In the genomic region with DNA sequence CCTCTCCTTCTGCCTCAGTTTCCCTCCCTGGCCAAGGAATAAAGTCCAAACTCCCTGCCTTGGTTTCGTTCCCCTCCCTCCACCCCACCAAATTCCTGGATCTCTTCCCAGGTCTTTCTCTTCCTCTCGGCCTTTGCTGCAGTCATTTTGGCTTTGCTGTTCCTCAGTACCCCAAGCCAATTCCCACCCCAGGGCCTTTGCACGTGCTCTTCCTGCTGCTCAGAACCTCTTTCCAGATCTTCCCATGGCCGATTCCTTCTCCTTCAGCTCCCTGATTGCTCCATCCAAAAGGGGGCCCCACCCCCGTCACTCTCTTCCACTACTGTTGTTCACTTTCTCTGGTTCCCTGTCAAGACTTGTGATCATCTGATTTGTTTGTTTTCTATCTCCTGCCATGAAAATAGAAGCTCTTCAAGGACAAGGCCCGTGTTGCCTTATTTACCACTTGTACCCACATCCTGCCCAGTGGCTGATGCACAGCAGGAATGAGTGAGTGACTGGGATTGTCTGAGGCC, we compare ENCODE assay signal across 23 cellular contexts. TPM values are rescaled to one million over a fixed set of nuclear protein-coding genes. Genes with fewer than 3 reads are reported as not detected.
A peak's percentile ranks its signal among the peaks of the same experiment; 100 is the strongest.
DNase-seq lines count a peak whose midpoint lies in the region; ATAC-seq and TF ChIP-seq lines count a peak whose summit lies in the region.
"Had no signal": no experiment of that assay in that cellular context is flagged by ENCODE, and none has a peak within 500 bp of the region (broad histone marks: within the 10 kb centered on the region; RNA-seq: fewer than 3 reads in every experiment).

No MANE protein-coding gene starts in this region.

- DNase-seq in DMS53 (lab: John Stamatoyannopoulos, UW) (peak; percentile 46), DMS53 treated with DMSO at 0.1 percent for 48 hours (lab: John Stamatoyannopoulos, UW; ENCODE audit: unreplicated experiment) (no peak), epithelial cell of proximal tubule (ENCODE audit: low read depth) (no peak), T1000 (lab: John Stamatoyannopoulos, UW) (no peak), foreskin fibroblast (no peak)
- DNase-seq: 8988T; activated CD4-positive, alpha-beta T cell treated with anti-CD3 and anti-CD28 coated beads for 4 hours; amygdala; NCI-H146; NCI-H510A; psoas muscle; SW 1271 had no signal

- H3K27ac ChIP-seq in muscle layer of duodenum (ENCODE audit: low read length), result peak overlapping the region; percentile 40
- H3K27ac ChIP-seq: psoas muscle had no signal

- H3K27me3 ChIP-seq in muscle layer of duodenum (ENCODE audit: low read depth, low read length), result no peaks in the 10 kb centered on the region

- no peak for ATAC-seq in HG03520 (IDR thresholded peaks at IDR 0.05; ENCODE audit: unreplicated experiment)
- no peak for ATAC-seq in GM21529 (IDR thresholded peaks at IDR 0.05; ENCODE audit: unreplicated experiment)
- ATAC-seq: psoas muscle; stimulated activated effector memory CD8-positive, alpha-beta T cell treated with anti-CD3 and anti-CD28 coated beads, Interleukin-12 subunit alpha, Interleukin-12 subunit beta, amount 100 ng/mL, for 72 hours had no signal

- H3K4me3 ChIP-seq in epithelial cell of proximal tubule (ENCODE audit: low read depth, low read length) (peak overlapping the region; percentile 70), muscle layer of duodenum (ENCODE audit: low read depth in 1 of 2, low read length in 2 of 2) (no peak overlapping the region), foreskin fibroblast (ENCODE audit: low read depth in 1 of 2, low read length in 2 of 2) (no peak overlapping the region)
- H3K4me3 ChIP-seq: HAP-1, psoas muscle had no signal

- H3K9me3 ChIP-seq in muscle layer of duodenum (ENCODE audit: control insufficient read depth in 1 of 2, low read length in 2 of 2), result no peaks in the 10 kb centered on the region
- H3K9me3 ChIP-seq: HAP-1, psoas muscle had no signal

- no peaks in the 10 kb centered on the region for H3K36me3 ChIP-seq in muscle layer of duodenum (ENCODE audit: control insufficient read depth in 1 of 2, insufficient read depth in 2 of 2, low read length in 2 of 2)
- H3K36me3 ChIP-seq: HAP-1 had no signal

- no peak for TF ChIP-seq CTCF in epithelial cell of proximal tubule (conservative IDR thresholded peaks at IDR 0.05; ENCODE audit: low read depth, low read length)
- TF ChIP-seq CTCF in foreskin fibroblast (IDR thresholded peaks at IDR 0.05; ENCODE audit: low read depth, low read length), result no peak

- peaks cover 0 to 3% of the 10 kb centered on the region in 2 donors for H3K4me1 ChIP-seq in muscle layer of duodenum (ENCODE audit: control insufficient read depth in 1 of 2, insufficient read depth in 2 of 2, low read length in 2 of 2)
- H3K4me1 ChIP-seq: HAP-1, psoas muscle had no signal

RNA-seq across cellular contexts. Expression of a gene that starts 3.1 kb away (rescaled TPM):
- 0.17 and 0.36 TPM in 2 replicates for total RNA-seq in epithelial cell of proximal tubule
- total RNA-seq: chondrocyte, endothelial cell of umbilical vein, glomerular endothelial cell, psoas muscle, RPMI7951, subcutaneous adipose tissue, ureter had no signal

RNA-seq across cellular contexts. Expression of a gene that starts 34.8 kb away (rescaled TPM):
- total RNA-seq in epithelial cell of proximal tubule, result 20.6 and 22.9 TPM in 2 replicates

RNA-seq across cellular contexts. Expression of a gene that starts 57.6 kb away (rescaled TPM):
- total RNA-seq in epithelial cell of proximal tubule, result 0.12 and 0.29 TPM in 2 replicates
- total RNA-seq: chondrocyte had no signal
